ENCODE assay signal across 1 cellular context in genomic region chr5:138552700-138553099, GRCh38.
TF ChIP-seq lines count a peak whose summit lies in the region.

No MANE protein-coding gene starts in this region.

TF ChIP-seq in HepG2, 621 proteins besides CTCF, POLR2A, EP300 and RAD21:
- TF ChIP-seq HNRNPL (IDR thresholded peaks at IDR 0.05; ENCODE audit: low read depth, low read length) (no peak), ZNF460 (CRISPR knock-in tag; IDR thresholded peaks at IDR 0.05; ENCODE audit: borderline replicate concordance) (peak; percentile 14; the same call in 1 of the 2 replicates), RBM22 (optimal IDR thresholded peaks at IDR 0.05; ENCODE audit: low read length) (peak; percentile 41), ZBTB21 (CRISPR knock-in tag; IDR thresholded peaks at IDR 0.05) (no peak), ZNF281 (CRISPR knock-in tag; IDR thresholded peaks at IDR 0.05; ENCODE audit: borderline replicate concordance) (no peak)
